Comparison of ENCODE assay signal across 10 cellular contexts in the genomic region with DNA sequence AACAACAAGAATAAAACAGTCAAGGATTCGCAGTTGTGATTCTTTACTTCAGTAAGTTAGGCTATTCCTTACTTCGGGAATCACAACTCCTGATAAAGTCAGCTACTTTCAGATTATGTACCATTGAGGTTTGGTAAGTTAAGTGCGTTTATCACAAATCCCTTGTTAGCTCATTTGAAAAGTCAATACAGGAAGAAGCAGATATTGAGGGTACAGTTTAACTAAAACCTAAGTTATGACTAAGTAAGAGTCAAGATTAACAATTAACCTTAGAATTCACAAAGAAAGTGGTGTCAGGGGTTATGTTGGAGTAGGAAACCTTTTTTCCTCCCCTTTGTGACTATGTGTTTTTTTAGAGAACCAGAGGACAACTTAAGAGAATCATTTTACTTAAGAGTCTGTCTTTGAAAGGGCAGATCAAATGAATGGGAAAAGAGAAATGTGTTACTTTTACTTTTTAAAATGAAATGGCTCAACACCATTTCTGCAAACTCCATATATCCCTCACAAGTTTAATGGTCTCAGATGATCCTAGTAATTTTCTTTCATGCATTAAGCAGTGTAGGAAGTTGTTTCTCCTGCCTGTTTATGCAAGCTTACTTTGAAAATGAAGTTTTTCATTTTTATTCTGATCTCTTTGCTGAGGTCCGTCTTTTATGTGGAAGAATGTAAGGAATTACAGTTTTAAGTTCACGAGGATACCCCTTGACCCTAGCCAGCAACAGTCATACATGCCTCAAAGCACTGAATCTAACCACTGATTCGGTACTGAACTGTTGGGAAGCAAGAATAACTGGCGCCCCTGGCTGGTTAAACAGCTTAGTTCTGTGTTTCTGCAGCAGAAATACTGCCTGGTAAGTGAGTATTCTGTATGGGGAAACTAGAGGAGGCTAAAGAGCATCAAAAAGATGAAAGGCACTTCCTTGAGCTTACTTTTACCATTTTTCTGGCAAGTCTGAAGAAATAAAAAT.
DNase-seq lines count a peak whose midpoint lies in the region; ATAC-seq and TF ChIP-seq lines count a peak whose summit lies in the region.
"Had no signal": no experiment of that assay in that cellular context is flagged by ENCODE, and none has a peak within 500 bp of the region (broad histone marks: within the 10 kb centered on the region; RNA-seq: fewer than 3 reads in every experiment).

No MANE protein-coding gene starts in this region.

- TF ChIP-seq CTCF in Loucy (conservative IDR thresholded peaks at IDR 0.05; ENCODE audit: low read length): peak; percentile 53
- TF ChIP-seq CTCF in fibroblast of mammary gland (conservative IDR thresholded peaks at IDR 0.05; ENCODE audit: control insufficient read depth, insufficient read depth, low read depth, low read length): no peak
- peak; percentile 48 for TF ChIP-seq CTCF in osteoblast (IDR thresholded peaks at IDR 0.05; ENCODE audit: extremely low read depth, low read depth, low read length)

- WGBS in right cardiac atrium: 46% methylated on average over 7 of the region's 7 CpGs

- H3K4me2 ChIP-seq in Loucy (ENCODE audit: low read depth, low read length, poor library complexity, severe bottlenecking) (no peak overlapping the region), osteoblast (ENCODE audit: insufficient read depth, low read length) (peak overlapping the region; percentile 33)

- no peaks in the 10 kb centered on the region for H3K9me2 ChIP-seq in Loucy (replicated peaks; ENCODE audit: low read depth, low read length)

- H3K4me1 ChIP-seq in Loucy (ENCODE audit: insufficient read depth, low read length, poor library complexity, severe bottlenecking): no peaks in the 10 kb centered on the region
- peaks cover 28% of the 10 kb centered on the region for H3K4me1 ChIP-seq in osteoblast (ENCODE audit: insufficient read depth, low read length)
- no peaks in the 10 kb centered on the region for H3K4me1 ChIP-seq in right cardiac atrium (ENCODE audit: control insufficient read depth, insufficient read depth, low read length)

- no peak for ATAC-seq in right cardiac atrium
- ATAC-seq: esophagus mucosa had no signal

- intact Hi-C loops in posterior cingulate gyrus (cut with DNase I) (loop anchor here (5.0 kb wide), 2 partner anchors 323 to 368 kb away; no protein-coding TSS in a partner anchor), right cardiac atrium (cut with DNase I) (loop anchor here in 3 of 4 donors (5.0 to 10.0 kb wide), 2 partner anchors 363 to 366 kb away; no protein-coding TSS in a partner anchor)

- no peaks in the 10 kb centered on the region for H4K20me1 ChIP-seq in Loucy (ENCODE audit: insufficient read depth, low read length, poor library complexity, severe bottlenecking)
- no peaks in the 10 kb centered on the region for H4K20me1 ChIP-seq in osteoblast (ENCODE audit: insufficient read depth, low read length)

- H3F3A ChIP-seq in Loucy (ENCODE audit: low read depth): no peaks in the 10 kb centered on the region

- H3K27me3 ChIP-seq in Loucy (ENCODE audit: insufficient read depth, low read length, poor library complexity, severe bottlenecking) (no peaks in the 10 kb centered on the region), osteoblast (ENCODE audit: insufficient read depth, low read length) (no peaks in the 10 kb centered on the region), right cardiac atrium (ENCODE audit: control insufficient read depth, insufficient read depth) (no peaks in the 10 kb centered on the region)

- H3K27ac ChIP-seq in osteoblast (ENCODE audit: low read depth, low read length) (peak overlapping the region; percentile 44), right cardiac atrium (ENCODE audit: low read length) (no peak overlapping the region)

- H3K36me3 ChIP-seq in Loucy (ENCODE audit: insufficient read depth, low read length): peaks cover 12% of the 10 kb centered on the region; the same call in 1 of the 2 replicates
- H3K36me3 ChIP-seq in osteoblast (ENCODE audit: insufficient read depth, low read length): peaks cover 16% of the 10 kb centered on the region

- H3K9me3 ChIP-seq in Loucy (ENCODE audit: insufficient read depth, low read depth, low read length): no peaks in the 10 kb centered on the region
- no peaks in the 10 kb centered on the region for H3K9me3 ChIP-seq in osteoblast (ENCODE audit: low read depth, low read length)
- H3K9me3 ChIP-seq in right cardiac atrium (ENCODE audit: control insufficient read depth, low read length): no peaks in the 10 kb centered on the region

- DNase-seq in EL (peak; percentile 81), fibroblast of mammary gland (ENCODE audit: low read depth) (peak; percentile 8), osteoblast (ENCODE audit: insufficient read length, low spot score, missing footprints) (peak; percentile 74), posterior cingulate gyrus (no peak), right cardiac atrium (no peak), T-helper 1 cell (no peak), NCI-H1417 (lab: John Stamatoyannopoulos, UW) (no peak)
- DNase-seq: activated effector memory CD4-positive, alpha-beta T cell treated with anti-CD3 and anti-CD28 coated beads, Interleukin-2, amount 50 U/mL, for 16 hours had no signal

- no peak overlapping the region for H3K9ac ChIP-seq in Loucy (ENCODE audit: low read depth, low read length, poor library complexity, severe bottlenecking)

- no peak overlapping the region for H3K4me3 ChIP-seq in Loucy (ENCODE audit: low read length, poor library complexity, severe bottlenecking)
- H3K4me3 ChIP-seq in fibroblast of mammary gland (ENCODE audit: control insufficient read depth, low read depth, low read length): no peak overlapping the region
- H3K4me3 ChIP-seq in osteoblast (ENCODE audit: insufficient read depth, low read length): no peak overlapping the region
- no peak overlapping the region for H3K4me3 ChIP-seq in right cardiac atrium (ENCODE audit: low read length)

- H3K79me2 ChIP-seq in Loucy (ENCODE audit: insufficient read depth, low read length): no peaks in the 10 kb centered on the region
- H3K79me2 ChIP-seq in osteoblast (ENCODE audit: insufficient read depth, low read length): no peaks in the 10 kb centered on the region

- no peak overlapping the region for H2AFZ ChIP-seq in Loucy (ENCODE audit: low read length)
- no peak overlapping the region for H2AFZ ChIP-seq in osteoblast (ENCODE audit: low read length)

Comparison
In these comparisons a context has a peak if more than half of its experiments do, and no peak if none do; other contexts are left out.
1. DNase-seq: peak in EL (single experiment), fibroblast of mammary gland (single experiment) and osteoblast (single experiment); none in posterior cingulate gyrus (0 of 10), right cardiac atrium (0 of 3), T-helper 1 cell (0 of 5) and NCI-H1417 (0 of 3).